Comparison of ENCODE assay signal across 16 cellular contexts in genomic region chr12:56137853-56138571, GRCh38. TPM values are rescaled to one million over a fixed set of nuclear protein-coding genes. Genes with fewer than 3 reads are reported as not detected.
DNase-seq lines count a peak whose midpoint lies in the region; ATAC-seq and TF ChIP-seq lines count a peak whose summit lies in the region.
"Had no signal": no experiment of that assay in that cellular context is flagged by ENCODE, and none has a peak within 500 bp of the region (broad histone marks: within the 10 kb centered on the region; RNA-seq: fewer than 3 reads in every experiment).

No MANE protein-coding gene starts in this region.

- no peaks in the 10 kb centered on the region for H3K9me3 ChIP-seq in endodermal cell (ENCODE audit: control insufficient read depth, low read length)

- peaks cover 76% of the 10 kb centered on the region for H3K36me3 Mint-ChIP-seq in stimulated activated naive CD8-positive, alpha-beta T cell treated with anti-CD3 and anti-CD28 coated beads, Interleukin-15, Interleukin-2, amounts not matched to agents 100 ng/mL and 50 ng/mL, for 24 hours (ENCODE audit: low read depth)
- H3K36me3 Mint-ChIP-seq in activated naive CD8-positive, alpha-beta T cell: peaks cover 25% of the 10 kb centered on the region
- H3K36me3 Mint-ChIP-seq in endodermal cell (ENCODE audit: low read depth): peaks cover 84% of the 10 kb centered on the region

- no peaks in the 10 kb centered on the region for H3K9me3 Mint-ChIP-seq in stimulated activated naive CD8-positive, alpha-beta T cell treated with anti-CD3 and anti-CD28 coated beads, Interleukin-15, Interleukin-2, amounts not matched to agents 100 ng/mL and 50 ng/mL, for 24 hours
- H3K9me3 Mint-ChIP-seq in stimulated activated naive CD8-positive, alpha-beta T cell treated with anti-CD3 and anti-CD28 coated beads, Interleukin-15, amount 100 ng/mL, for 72 hours: no peaks in the 10 kb centered on the region
- H3K9me3 Mint-ChIP-seq in activated naive CD8-positive, alpha-beta T cell (ENCODE audit: low read depth): no peaks in the 10 kb centered on the region
- peaks cover 4% of the 10 kb centered on the region for H3K9me3 Mint-ChIP-seq in endodermal cell

- peaks cover 89% of the 10 kb centered on the region for H3K36me3 ChIP-seq in endodermal cell (ENCODE audit: control insufficient read depth, insufficient read depth, low read length)

- no peaks in the 10 kb centered on the region for H3K27me3 ChIP-seq in endodermal cell (ENCODE audit: control insufficient read depth, insufficient read depth, low read length, poor library complexity, severe bottlenecking)

- no peak overlapping the region for H3K27ac ChIP-seq in endodermal cell (ENCODE audit: low read depth, low read length)
- H3K27ac ChIP-seq: HL-60 had no signal

- H3K27me3 Mint-ChIP-seq in stimulated activated naive CD8-positive, alpha-beta T cell treated with anti-CD3 and anti-CD28 coated beads, Interleukin-15, Interleukin-2, amounts not matched to agents 100 ng/mL and 50 ng/mL, for 24 hours: no peaks in the 10 kb centered on the region
- H3K27me3 Mint-ChIP-seq in stimulated activated naive CD8-positive, alpha-beta T cell treated with anti-CD3 and anti-CD28 coated beads, Interleukin-15, amount 100 ng/mL, for 72 hours: no peaks in the 10 kb centered on the region
- H3K27me3 Mint-ChIP-seq in activated naive CD8-positive, alpha-beta T cell: no peaks in the 10 kb centered on the region
- no peaks in the 10 kb centered on the region for H3K27me3 Mint-ChIP-seq in endodermal cell (ENCODE audit: insufficient read depth)
- H3K27me3 Mint-ChIP-seq: B cell had no signal

- no peak overlapping the region for H3K9ac ChIP-seq in endodermal cell (ENCODE audit: extremely low read depth, low read length, poor library complexity, severe bottlenecking)

- no peak overlapping the region for H3K4me3 ChIP-seq in endodermal cell (ENCODE audit: low read length)

- TF ChIP-seq CTCF in endodermal cell (conservative IDR thresholded peaks at IDR 0.05): no peak

- no peaks in the 10 kb centered on the region for H3K4me1 ChIP-seq in endodermal cell (ENCODE audit: control insufficient read depth, insufficient read depth, low read length)

- 91 to 98% methylated on average over 5 to 14 of the region's 14 CpGs for WGBS in endodermal cell (ENCODE audit: insufficient coverage in 1 of 2, insufficient read length in 1 of 2), 2 experiments

- peaks cover 50% of the 10 kb centered on the region for H3K4me1 Mint-ChIP-seq in stimulated activated naive CD8-positive, alpha-beta T cell treated with anti-CD3 and anti-CD28 coated beads, Interleukin-15, Interleukin-2, amounts not matched to agents 100 ng/mL and 50 ng/mL, for 24 hours (ENCODE audit: low read depth)
- peaks cover 71% of the 10 kb centered on the region for H3K4me1 Mint-ChIP-seq in stimulated activated naive CD8-positive, alpha-beta T cell treated with anti-CD3 and anti-CD28 coated beads, Interleukin-15, amount 100 ng/mL, for 72 hours
- H3K4me1 Mint-ChIP-seq in activated naive CD8-positive, alpha-beta T cell (ENCODE audit: low read depth): peaks cover 67% of the 10 kb centered on the region
- H3K4me1 Mint-ChIP-seq in endodermal cell: no peaks in the 10 kb centered on the region

- no peak for ATAC-seq in stimulated activated naive CD8-positive, alpha-beta T cell treated with anti-CD3 and anti-CD28 coated beads, Interleukin-15, amount 100 ng/mL, for 72 hours
- ATAC-seq: left lobe of liver had no signal

- no peak for DNase-seq in stimulated activated naive CD8-positive, alpha-beta T cell treated with anti-CD3 and anti-CD28 coated beads, Interleukin-15, amount 100 ng/mL, for 72 hours
- no peak for DNase-seq in KG1 (lab: John Stamatoyannopoulos, UW)
- no peak for DNase-seq in endodermal cell
- no peak for DNase-seq in iPS-NIHi7 (ENCODE audit: extremely low spot score)
- DNase-seq: activated CD4-positive, alpha-beta T cell treated with anti-CD3 and anti-CD28 coated beads for 48 hours; DMS53; hypothalamus; Kasumi-1; NCI-H1417; Right ventricle myocardium superior; T1000 had no signal

- no peak overlapping the region for H3K4me3 Mint-ChIP-seq in stimulated activated naive CD8-positive, alpha-beta T cell treated with anti-CD3 and anti-CD28 coated beads, Interleukin-15, Interleukin-2, amounts not matched to agents 100 ng/mL and 50 ng/mL, for 24 hours
- H3K4me3 Mint-ChIP-seq in stimulated activated naive CD8-positive, alpha-beta T cell treated with anti-CD3 and anti-CD28 coated beads, Interleukin-15, amount 100 ng/mL, for 72 hours: no peak overlapping the region
- H3K4me3 Mint-ChIP-seq in activated naive CD8-positive, alpha-beta T cell: peak overlapping the region; percentile 58
- H3K4me3 Mint-ChIP-seq in endodermal cell: no peak overlapping the region
- H3K4me3 Mint-ChIP-seq: B cell had no signal

- peak overlapping the region; percentile 40 for H3K27ac Mint-ChIP-seq in stimulated activated naive CD8-positive, alpha-beta T cell treated with anti-CD3 and anti-CD28 coated beads, Interleukin-15, Interleukin-2, amounts not matched to agents 100 ng/mL and 50 ng/mL, for 24 hours
- H3K27ac Mint-ChIP-seq in stimulated activated naive CD8-positive, alpha-beta T cell treated with anti-CD3 and anti-CD28 coated beads, Interleukin-15, amount 100 ng/mL, for 72 hours: peak overlapping the region in 1 of 2 donors; percentile 75
- H3K27ac Mint-ChIP-seq in activated naive CD8-positive, alpha-beta T cell: peak overlapping the region; percentile 81
- no peak overlapping the region for H3K27ac Mint-ChIP-seq in endodermal cell

RNA-seq across cellular contexts. Expression of gene ESYT1, which starts 9.9 kb away (rescaled TPM):
- 100 to 1,000 TPM in 1 of 2 donors, 10 to 100 TPM in 1; 97.0 to 118 TPM for total RNA-seq in endodermal cell
- polyA plus RNA-seq in endodermal cell (2013, experiment 1 of 2): 55.5 TPM
- polyA plus RNA-seq in endodermal cell (2013, experiment 2 of 2): 64.1 TPM

RNA-seq across cellular contexts. Expression of gene MYL6B, which starts 14.4 kb away (rescaled TPM):
- 100 to 1,000 TPM; 153 to 191 TPM for total RNA-seq in endodermal cell
- polyA plus RNA-seq in endodermal cell (2013, experiment 1 of 2): 175 TPM
- 170 TPM for polyA plus RNA-seq in endodermal cell (2013, experiment 2 of 2)

RNA-seq across cellular contexts. Expression of gene ZC3H10, which starts 19.9 kb away (rescaled TPM):
- 1 to 10 TPM; 7.9 to 9.1 TPM for total RNA-seq in endodermal cell
- 6.1 TPM for polyA plus RNA-seq in endodermal cell (2013, experiment 1 of 2)
- polyA plus RNA-seq in endodermal cell (2013, experiment 2 of 2): 4.3 TPM

RNA-seq across cellular contexts. Expression of gene MYL6, which starts 20.1 kb away (rescaled TPM):
- 1,000 to 10,000 TPM; 1,640 to 1,647 TPM for total RNA-seq in endodermal cell
- 1,347 TPM for polyA plus RNA-seq in endodermal cell (2013, experiment 1 of 2)
- 1,436 TPM for polyA plus RNA-seq in endodermal cell (2013, experiment 2 of 2)

RNA-seq across cellular contexts. Expression of gene RPL41, which starts 21.6 kb away (rescaled TPM):
- total RNA-seq in endodermal cell: 1,000 to 10,000 TPM; 4,305 to 4,379 TPM
- polyA plus RNA-seq in endodermal cell (2013, experiment 1 of 2): 4,554 TPM
- 4,086 TPM for polyA plus RNA-seq in endodermal cell (2013, experiment 2 of 2)
